Comparison of ENCODE assay signal across 8 cellular contexts in genomic region chr21:17819114-17819877, GRCh38. TPM values are rescaled to one million over a fixed set of nuclear protein-coding genes. Genes with fewer than 3 reads are reported as not detected.
DNase-seq lines count a peak whose midpoint lies in the region; ATAC-seq and TF ChIP-seq lines count a peak whose summit lies in the region.

Gene C21orf91 (minus strand): TSS chr21:17819356. CDS start chr21:17818318, 1,038 bp downstream.

- peak within 1 kb of the TSS; percentile 91 for H3K4me3 ChIP-seq in HUES64 (ENCODE audit: low read length)
- H3K4me3 ChIP-seq in epithelial cell of proximal tubule (ENCODE audit: low read depth, low read length): peak within 1 kb of the TSS; percentile 93
- H3K4me3 ChIP-seq in mucosa of stomach (ENCODE audit: low read length): peak within 1 kb of the TSS; percentile 47

- DNase-seq in DMS 273 (lab: John Stamatoyannopoulos, UW; ENCODE audit: unreplicated experiment): peak; percentile 93
- peak; percentile 96 for DNase-seq in OCI-M1 (lab: John Stamatoyannopoulos, UW)
- peak; percentile 80 for DNase-seq in activated T-cell treated with anti-CD3 and anti-CD28 coated beads for 48 hours (ENCODE audit: low read depth)
- peak; percentile 41 for DNase-seq in epithelial cell of proximal tubule (ENCODE audit: low read depth)
- peak; percentile 70 to 78 for DNase-seq in stimulated activated CD8-positive, alpha-beta memory T cell treated with anti-CD3 and anti-CD28 coated beads, Interleukin-7, amount 100 ng/mL, for 1 hour (ENCODE audit: low read depth in 2 of 2)

- H3K9me3 ChIP-seq in HUES64 (ENCODE audit: insufficient read depth, low read depth, low read length): no peaks in the 10 kb centered on the region
- no peaks in the 10 kb centered on the region for H3K9me3 ChIP-seq in mucosa of stomach (ENCODE audit: control insufficient read depth, low read length)

- H3K4me1 ChIP-seq in HUES64 (ENCODE audit: insufficient read depth, low read length): peaks cover 16% of the 10 kb centered on the region
- H3K4me1 ChIP-seq in mucosa of stomach (ENCODE audit: control insufficient read depth, insufficient read depth, low read length): peaks cover 3% of the 10 kb centered on the region

- peaks cover 36% of the 10 kb centered on the region for H3K36me3 ChIP-seq in HUES64 (ENCODE audit: insufficient read depth, low read length)
- no peaks in the 10 kb centered on the region for H3K36me3 ChIP-seq in mucosa of stomach (ENCODE audit: control insufficient read depth, insufficient read depth, low read length)

- H3K9ac ChIP-seq in HUES64 (ENCODE audit: low read depth, low read length) (peak within 1 kb of the TSS; percentile 99), mucosa of stomach (ENCODE audit: low read length) (peak within 1 kb of the TSS; percentile 93)

- TF ChIP-seq CTCF in epithelial cell of proximal tubule (conservative IDR thresholded peaks at IDR 0.05; ENCODE audit: low read depth, low read length): no peak

- peak within 1 kb of the TSS; percentile 98 for H3K27ac ChIP-seq in HUES64 (ENCODE audit: low read depth, low read length)

- peak; percentile 85 for ATAC-seq in GM21515 (IDR thresholded peaks at IDR 0.05; ENCODE audit: unreplicated experiment)

- under 1% methylated on average over 77 of the region's 78 CpGs for WGBS in HUES64

- H3K27me3 ChIP-seq in HUES64 (ENCODE audit: insufficient read depth, low read length) (no peaks in the 10 kb centered on the region), mucosa of stomach (ENCODE audit: control insufficient read depth, insufficient read depth, low read length) (no peaks in the 10 kb centered on the region)

RNA-seq across cellular contexts. Expression of gene C21orf91, which starts in this region (rescaled TPM):
- polyA plus RNA-seq in HUES64 (2013, experiment 1 of 2): 17.6 TPM
- 21.0 TPM for polyA plus RNA-seq in HUES64 (2013, experiment 2 of 2)
- 4.3 and 5.3 TPM in 2 replicates for total RNA-seq in epithelial cell of proximal tubule

Comparison
In these comparisons a context has a peak if more than half of its experiments do, and no peak if none do; other contexts are left out.
1. Peak in every context shown above with its lines: DNase-seq, ATAC-seq, H3K4me3 ChIP-seq and H3K27ac ChIP-seq.
2. DNase-seq: peak in every context shown above with its lines; median percentile 96 in OCI-M1; 93 in DMS 273; 80 in activated T-cell treated with anti-CD3 and anti-CD28 coated beads for 48 hours; 74 in stimulated activated CD8-positive, alpha-beta memory T cell treated with anti-CD3 and anti-CD28 coated beads, Interleukin-7, amount 100 ng/mL, for 1 hour; 41 in epithelial cell of proximal tubule.